In genomic region chr6:52893803-52894202, GRCh38 we compare ENCODE assay signal across 15 cellular contexts. TPM values are rescaled to one million over a fixed set of nuclear protein-coding genes. Genes with fewer than 3 reads are reported as not detected.
DNase-seq lines count a peak whose midpoint lies in the region; ATAC-seq and TF ChIP-seq lines count a peak whose summit lies in the region.
"Had no signal": no experiment of that assay in that cellular context is flagged by ENCODE, and none has a peak within 500 bp of the region (broad histone marks: within the 10 kb centered on the region; RNA-seq: fewer than 3 reads in every experiment).

No MANE protein-coding gene starts in this region.

- TF ChIP-seq POLR2A in testis (IDR thresholded peaks at IDR 0.05) = no peak

- intact Hi-C loops in activated CD4-positive, alpha-beta T cell treated with anti-CD3 and anti-CD28 coated beads for 36 hours (cut with DNase I, micrococcal nuclease) = no loop called here
- intact Hi-C loops in testis (cut with DNase I; ENCODE audit: low total_unique reads) = no loop called here
- intact Hi-C loops in MCF 10A (cut with micrococcal nuclease) = no loop called here

- H3K56ac ChIP-seq in mesendoderm (ENCODE audit: low read length) = no peak overlapping the region

- H2BK15ac ChIP-seq in mesendoderm (replicated peaks; ENCODE audit: low read depth) = peak overlapping the region; percentile 36

- no TSS peak for BruUV-seq in MCF 10A (replicated peaks; lab: Mats Ljungman, UMichigan)

- no peaks in the 10 kb centered on the region for H3K36me3 Mint-ChIP-seq in activated CD4-positive, alpha-beta T cell treated with anti-CD3 and anti-CD28 coated beads for 36 hours (ENCODE audit: low read depth)
- no peaks in the 10 kb centered on the region for H3K36me3 Mint-ChIP-seq in MCF 10A (ENCODE audit: insufficient read depth, unreplicated experiment)
- H3K36me3 Mint-ChIP-seq: CD8-positive, alpha-beta memory T cell had no signal

- H3K79me1 ChIP-seq in mesendoderm (ENCODE audit: low read length) = no peaks in the 10 kb centered on the region

- H3K9ac ChIP-seq in mesendoderm (ENCODE audit: low read length) = no peak overlapping the region
- H3K9ac ChIP-seq: BLaER1, GM23248 had no signal

- H3K4me3 Mint-ChIP-seq in activated CD4-positive, alpha-beta T cell treated with anti-CD3 and anti-CD28 coated beads for 36 hours = no peak overlapping the region
- no peak overlapping the region for H3K4me3 Mint-ChIP-seq in stimulated activated naive CD8-positive, alpha-beta T cell treated with anti-CD3 and anti-CD28 coated beads, Interleukin-15, amount 100 ng/mL, for 72 hours
- no peak overlapping the region for H3K4me3 Mint-ChIP-seq in MCF 10A (ENCODE audit: unreplicated experiment)
- H3K4me3 Mint-ChIP-seq: CD8-positive, alpha-beta memory T cell had no signal

- no peak overlapping the region for H3K18ac ChIP-seq in mesendoderm (ENCODE audit: low read length)

- no peak for TF ChIP-seq CTCF in testis (IDR thresholded peaks at IDR 0.05)
- no peak for TF ChIP-seq CTCF in MCF 10A (IDR thresholded peaks at IDR 0.05; ENCODE audit: unreplicated experiment)

- no peak overlapping the region for H3K4me3 ChIP-seq in mesendoderm (ENCODE audit: low read length)
- H3K4me3 ChIP-seq in testis = no peak overlapping the region
- H3K4me3 ChIP-seq: BLaER1, GM23248 had no signal

- H3K4me1 Mint-ChIP-seq in activated CD4-positive, alpha-beta T cell treated with anti-CD3 and anti-CD28 coated beads for 36 hours = peaks cover 10% of the 10 kb centered on the region
- H3K4me1 Mint-ChIP-seq in stimulated activated naive CD8-positive, alpha-beta T cell treated with anti-CD3 and anti-CD28 coated beads, Interleukin-15, amount 100 ng/mL, for 72 hours = no peaks in the 10 kb centered on the region
- H3K4me1 Mint-ChIP-seq in MCF 10A (ENCODE audit: insufficient read depth, unreplicated experiment) = no peaks in the 10 kb centered on the region
- H3K4me1 Mint-ChIP-seq: CD8-positive, alpha-beta memory T cell had no signal

- no peak overlapping the region for H3K4ac ChIP-seq in mesendoderm (ENCODE audit: low read depth, low read length)

- ATAC-seq in activated CD4-positive, alpha-beta T cell treated with anti-CD3 and anti-CD28 coated beads for 36 hours = peak; percentile 49
- ATAC-seq in stimulated activated naive CD8-positive, alpha-beta T cell treated with anti-CD3 and anti-CD28 coated beads, Interleukin-15, Interleukin-2, amounts not matched to agents 100 U/mL and 50 U/mL, for 24 hours = peak; percentile 42
- no peak for ATAC-seq in stimulated activated naive CD8-positive, alpha-beta T cell treated with anti-CD3 and anti-CD28 coated beads, Interleukin-15, amount 100 ng/mL, for 72 hours
- ATAC-seq: HCT116 had no signal

- no peak overlapping the region for H4K5ac ChIP-seq in mesendoderm (ENCODE audit: low read length)

- CTCF ChIA-PET in activated CD4-positive, alpha-beta T cell treated with anti-CD3 and anti-CD28 coated beads for 36 hours (lab: Charles Lee) = interaction anchor here (0.8 to 1.5 kb wide), 2 partner anchors 102 to 205 kb away, joined by 3 read pairs; partner anchors contain the start of gene GSTA4
- CTCF ChIA-PET in MCF 10A (lab: Yijun Ruan, JAX) = interaction anchor here (1.4 to 1.7 kb wide), 3 partner anchors 10 to 17 kb away, joined by 3 to 7 read pairs (median 3); no protein-coding TSS in a partner anchor

- WGBS in mesendoderm (ENCODE audit: extremely low coverage, insufficient coverage, low lambda C conversion rate) = no CpG with 5 or more reads among the region's 2 CpGs
- WGBS in testis, 2 donors = 50 to 65% methylated on average over 2 of the region's 2 CpGs

- no peak overlapping the region for H3K23ac ChIP-seq in mesendoderm (ENCODE audit: low read length)

- H3K36me3 ChIP-seq in mesendoderm (ENCODE audit: control insufficient read depth, insufficient read depth, low read length) (no peaks in the 10 kb centered on the region), testis (ENCODE audit: low read depth, missing control alignments) (no peaks in the 10 kb centered on the region)
- H3K36me3 ChIP-seq: BLaER1 had no signal

- no peak overlapping the region for H3K27ac Mint-ChIP-seq in activated CD4-positive, alpha-beta T cell treated with anti-CD3 and anti-CD28 coated beads for 36 hours
- no peak overlapping the region for H3K27ac Mint-ChIP-seq in stimulated activated naive CD8-positive, alpha-beta T cell treated with anti-CD3 and anti-CD28 coated beads, Interleukin-15, amount 100 ng/mL, for 72 hours
- H3K27ac Mint-ChIP-seq in MCF 10A (ENCODE audit: low read depth, unreplicated experiment) = no peak overlapping the region
- H3K27ac Mint-ChIP-seq: CD8-positive, alpha-beta memory T cell had no signal

- no peaks in the 10 kb centered on the region for H3K79me2 ChIP-seq in mesendoderm (ENCODE audit: control insufficient read depth, insufficient read depth, low read length)

- H2BK120ac ChIP-seq in mesendoderm (ENCODE audit: low read depth, low read length) = no peak overlapping the region

- no peaks in the 10 kb centered on the region for H3K9me3 ChIP-seq in testis

- no peaks in the 10 kb centered on the region for H3K4me1 ChIP-seq in mesendoderm (ENCODE audit: control insufficient read depth, low read depth, low read length)
- peaks cover 15% of the 10 kb centered on the region for H3K4me1 ChIP-seq in testis
- H3K4me1 ChIP-seq: BLaER1 had no signal

- H3K27ac ChIP-seq in mesendoderm (ENCODE audit: low read depth, low read length) (no peak overlapping the region), testis (peak overlapping the region; percentile 77 to 84)
- H3K27ac ChIP-seq: BLaER1, GM23248 had no signal

- H3K9me3 Mint-ChIP-seq in activated CD4-positive, alpha-beta T cell treated with anti-CD3 and anti-CD28 coated beads for 36 hours (ENCODE audit: low read depth) = no peaks in the 10 kb centered on the region
- peaks cover 0 to 6% of the 10 kb centered on the region in 2 donors for H3K9me3 Mint-ChIP-seq in stimulated activated naive CD8-positive, alpha-beta T cell treated with anti-CD3 and anti-CD28 coated beads, Interleukin-15, amount 100 ng/mL, for 72 hours
- H3K9me3 Mint-ChIP-seq in MCF 10A (ENCODE audit: unreplicated experiment) = no peaks in the 10 kb centered on the region
- H3K9me3 Mint-ChIP-seq: CD8-positive, alpha-beta memory T cell had no signal

- no peak overlapping the region for H3K4me2 ChIP-seq in mesendoderm (ENCODE audit: low read length)
- H3K4me2 ChIP-seq: BLaER1 had no signal

- no peak for DNase-seq in activated CD4-positive, alpha-beta T cell treated with anti-CD3 and anti-CD28 coated beads for 36 hours
- no peak for DNase-seq in activated CD4-positive, alpha-beta T cell treated with anti-CD3 and anti-CD28 coated beads, Interleukin-2, amount 50 U/mL, for 4 hours
- no peak for DNase-seq in stimulated activated naive CD8-positive, alpha-beta T cell treated with anti-CD3 and anti-CD28 coated beads, Interleukin-15, Interleukin-2, amounts not matched to agents 100 U/mL and 50 U/mL, for 24 hours
- no peak for DNase-seq in stimulated activated naive CD8-positive, alpha-beta T cell treated with anti-CD3 and anti-CD28 coated beads, Interleukin-15, amount 100 ng/mL, for 72 hours
- DNase-seq in mesendoderm = no peak
- DNase-seq in testis = peak; percentile 51
- DNase-seq in GF-D8 (lab: John Stamatoyannopoulos, UW) = no peak
- no peak for DNase-seq in MCF 10A (ENCODE audit: unreplicated experiment)
- DNase-seq: 8988T; AML-193; CD8-positive, alpha-beta memory T cell; DMS53; GM23248 had no signal

- H2BK5ac ChIP-seq in mesendoderm (ENCODE audit: low read length) = no peak overlapping the region

- H3K27me3 Mint-ChIP-seq in activated CD4-positive, alpha-beta T cell treated with anti-CD3 and anti-CD28 coated beads for 36 hours = peaks cover 5% of the 10 kb centered on the region
- peaks cover 5% of the 10 kb centered on the region for H3K27me3 Mint-ChIP-seq in stimulated activated naive CD8-positive, alpha-beta T cell treated with anti-CD3 and anti-CD28 coated beads, Interleukin-15, amount 100 ng/mL, for 72 hours
- no peaks in the 10 kb centered on the region for H3K27me3 Mint-ChIP-seq in MCF 10A (ENCODE audit: insufficient read depth, unreplicated experiment)

- H3K27me3 ChIP-seq in mesendoderm (ENCODE audit: insufficient read depth, low read length, poor library complexity) (no peaks in the 10 kb centered on the region), testis (no peaks in the 10 kb centered on the region)
- H3K27me3 ChIP-seq: BLaER1 had no signal

- no peak overlapping the region for H4K8ac ChIP-seq in mesendoderm (ENCODE audit: low read depth, low read length)

- POLR2A ChIA-PET in activated CD4-positive, alpha-beta T cell treated with anti-CD3 and anti-CD28 coated beads for 36 hours (lab: Charles Lee) = interaction anchor here (0.5 kb wide), 1 partner anchor 438 kb away, joined by 3 read pairs; no protein-coding TSS in a partner anchor
- POLR2A ChIA-PET in MCF 10A (lab: Yijun Ruan, JAX) = no interaction called here

- no peak overlapping the region for H2AK5ac ChIP-seq in mesendoderm (ENCODE audit: low read length)

RNA-seq across cellular contexts. Expression of gene GSTA3, which starts 15.7 kb away (rescaled TPM):
- not detected for total RNA-seq in activated CD4-positive, alpha-beta T cell treated with anti-CD3 and anti-CD28 coated beads for 36 hours
- polyA plus RNA-seq in mesendoderm (2013, experiment 1 of 2) = not detected
- not detected for polyA plus RNA-seq in mesendoderm (2013, experiment 2 of 2)
- 10 to 100 TPM; 26.7 to 28.7 TPM for total RNA-seq in testis
- polyA plus RNA-seq in testis (ENCODE audit: insufficient read depth, low read depth, low replicate concordance) = 8.9 TPM
- not detected in 2 replicates for total RNA-seq in MCF 10A (2022)
- total RNA-seq: CD8-positive, alpha-beta memory T cell; GM23248 had no signal
- polyA plus RNA-seq: CD8-positive, alpha-beta memory T cell; GM23248 had no signal

RNA-seq across cellular contexts. Expression of gene GSTA5, which starts 53.2 kb away (rescaled TPM):
- not detected for total RNA-seq in activated CD4-positive, alpha-beta T cell treated with anti-CD3 and anti-CD28 coated beads for 36 hours
- not detected for polyA plus RNA-seq in mesendoderm (2013, experiment 1 of 2)
- not detected for polyA plus RNA-seq in mesendoderm (2013, experiment 2 of 2)
- total RNA-seq in testis = not detected
- polyA plus RNA-seq in testis (ENCODE audit: insufficient read depth, low read depth, low replicate concordance) = not detected
- not detected in 2 replicates for total RNA-seq in MCF 10A (2022)
- total RNA-seq: CD8-positive, alpha-beta memory T cell; GM23248 had no signal
- polyA plus RNA-seq: CD8-positive, alpha-beta memory T cell; GM23248 had no signal

Comparison
In these comparisons a context has a peak if more than half of its experiments do, and no peak if none do; other contexts are left out.
1. RNA of gene GSTA3, which starts 15.7 kb away (total RNA-seq): 26.7 to 28.7 TPM in testis; not detected in activated CD4-positive, alpha-beta T cell treated with anti-CD3 and anti-CD28 coated beads for 36 hours and not detected in MCF 10A; every median in the first group is over 10 times any median in the second.